ENCODE assay signal across 26 cellular contexts in genomic region chr16:63850979-63851378, GRCh38.
"Had no signal": no experiment of that assay in that cellular context is flagged by ENCODE, and none has a peak within 500 bp of the region (broad histone marks: within the 10 kb centered on the region; RNA-seq: fewer than 3 reads in every experiment).

No MANE protein-coding gene starts in this region.

- H3K9me3 ChIP-seq: stomach, suprapubic skin, testis, thoracic aorta, thyroid gland, tibial artery, tibial nerve, transverse colon, upper lobe of left lung, upper lobe of right lung, uterus, vagina had no signal

- ATAC-seq: stimulated activated effector memory CD8-positive, alpha-beta T cell treated with anti-CD3 and anti-CD28 coated beads, Interleukin-12 subunit alpha, Interleukin-12 subunit beta, amount 100 ng/mL, for 72 hours; stimulated activated memory B cell treated with anti-CD40 and anti-IgM and Interleukin-4, amounts not matched to agents 10 μg/mL and 1 μg/mL and 100 μg/mL, for 72 hours; stimulated activated naive B cell treated with anti-CD40 and anti-IgM and Interleukin-4, amounts not matched to agents 10 μg/mL and 1 μg/mL and 100 μg/mL, for 72 hours; stimulated activated naive CD8-positive, alpha-beta T cell treated with anti-CD3 and anti-CD28 coated beads, Interleukin-15, amount 100 ng/mL, for 72 hours; stimulated activated naive CD8-positive, alpha-beta T cell treated with anti-CD3 and anti-CD28 coated beads, Interleukin-15, Interleukin-2, amounts not matched to agents 100 U/mL and 50 U/mL, for 24 hours; upper lobe of right lung had no signal

- H3K27me3 ChIP-seq: stomach, suprapubic skin, testis, thyroid gland, tibial artery, tibial nerve, transverse colon, upper lobe of left lung, upper lobe of right lung, uterus, vagina had no signal

- DNase-seq: stimulated activated CD4-positive, alpha-beta T cell treated with anti-CD3 and anti-CD28 coated beads, Interleukin-2, amount 100 ng/mL, for 48 hours; stimulated activated CD4-positive, alpha-beta T cell treated with anti-CD3 and anti-CD28 coated beads, Interleukin-4, amount 100 ng/mL, for 1 hour; stimulated activated CD4-positive, alpha-beta T cell treated with anti-CD3 and anti-CD28 coated beads, Interleukin-4, amount 100 ng/mL, for 24 hours; stimulated activated CD4-positive, alpha-beta T cell treated with anti-CD3 and anti-CD28 coated beads, Interleukin-4, amount 100 ng/mL, for 4 hours; stimulated activated CD8-positive, alpha-beta memory T cell treated with anti-CD3 and anti-CD28 coated beads, Interleukin-4, amount 100 ng/mL, for 48 hours; stimulated activated naive B cell treated with anti-CD40 and anti-IgM and Interleukin-4, amounts not matched to agents 10 μg/mL and 1 μg/mL and 100 μg/mL, for 72 hours; stimulated activated naive CD4-positive, alpha-beta T cell; stimulated activated naive CD4-positive, alpha-beta T cell treated with Interleukin-2 at 50 U/mL for 16 hours; stimulated activated naive CD8-positive, alpha-beta T cell treated with anti-CD3 and anti-CD28 coated beads, Interleukin-15, amount 100 ng/mL, for 72 hours; stimulated activated naive CD8-positive, alpha-beta T cell treated with anti-CD3 and anti-CD28 coated beads, Interleukin-15, Interleukin-2, amounts not matched to agents 100 U/mL and 50 U/mL, for 24 hours; stomach; substantia nigra; testis; thyroid gland; tibial artery; transverse colon; trophoblast cell; upper lobe of left lung; upper lobe of right lung; uterus had no signal

- H3K4me3 ChIP-seq: stomach, suprapubic skin, testis, thoracic aorta, thyroid gland, tibial artery, tibial nerve, transverse colon, upper lobe of left lung, upper lobe of right lung, uterus, vagina had no signal

- H3K27ac ChIP-seq: stomach, suprapubic skin, testis, thoracic aorta, thyroid gland, tibial artery, tibial nerve, transverse colon, upper lobe of left lung, upper lobe of right lung, uterus, vagina had no signal

- H3K4me1 ChIP-seq: stomach, suprapubic skin, testis, thyroid gland, tibial artery, tibial nerve, transverse colon, upper lobe of left lung, upper lobe of right lung, uterus, vagina had no signal

- H3K36me3 ChIP-seq: stomach, suprapubic skin, thoracic aorta, thyroid gland, tibial artery, tibial nerve, transverse colon, upper lobe of left lung, upper lobe of right lung, uterus, vagina had no signal
